ENCODE assay signal across 14 cellular contexts in the genomic region with DNA sequence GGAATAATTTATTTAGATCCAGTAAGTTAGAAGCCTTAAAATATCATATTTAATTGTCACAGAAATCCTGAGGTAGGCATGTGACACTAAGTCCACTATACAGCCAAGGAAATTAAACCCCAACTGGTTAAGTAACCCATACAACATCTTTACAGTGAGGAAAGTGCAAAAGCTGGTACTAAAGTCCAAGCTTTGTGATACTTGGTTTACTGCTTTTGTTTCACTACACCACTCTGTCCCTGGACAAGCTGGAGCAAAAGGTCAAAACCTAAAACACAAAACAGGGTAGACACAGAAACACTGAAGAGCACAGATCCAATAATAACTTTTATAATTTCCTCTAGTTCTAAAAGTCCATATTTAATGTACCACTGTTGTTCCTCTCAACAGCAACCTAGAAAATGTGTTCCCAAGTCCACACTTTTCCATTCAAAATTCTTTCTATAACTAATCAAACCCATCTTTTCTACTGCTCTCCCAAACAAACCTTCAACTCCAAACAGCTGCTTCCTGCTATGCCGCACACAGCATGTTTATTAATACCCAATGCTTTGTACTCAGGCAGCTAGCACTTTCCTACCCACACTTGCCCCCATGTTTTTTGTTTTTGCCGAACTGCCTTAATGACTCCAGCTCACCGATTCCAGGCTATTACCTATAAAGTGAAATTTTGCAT.
A peak's percentile ranks its signal among the peaks of the same experiment; 100 is the strongest.
DNase-seq lines count a peak whose midpoint lies in the region; TF ChIP-seq lines count a peak whose summit lies in the region.
"Had no signal": no experiment of that assay in that cellular context is flagged by ENCODE, and none has a peak within 500 bp of the region (broad histone marks: within the 10 kb centered on the region; RNA-seq: fewer than 3 reads in every experiment).

No MANE protein-coding gene starts in this region.

- no peak overlapping the region for H2AFZ ChIP-seq in fibroblast of lung (ENCODE audit: low read length)
- H2AFZ ChIP-seq in osteoblast (ENCODE audit: low read length) = no peak overlapping the region

- H3K4me2 ChIP-seq in fibroblast of lung (ENCODE audit: extremely low read depth, insufficient read depth, low read length) (peak overlapping the region; percentile 8), osteoblast (ENCODE audit: insufficient read depth, low read length) (no peak overlapping the region)

- peaks cover 11% of the 10 kb centered on the region for H3K36me3 Mint-ChIP-seq in osteocyte (ENCODE audit: unreplicated experiment)
- no peaks in the 10 kb centered on the region for H3K36me3 Mint-ChIP-seq in activated CD4-positive, alpha-beta memory T cell treated with anti-CD3 and anti-CD28 coated beads, Interleukin-2, amount 10 ng/mL, durations not matched to agents 7 days and 5 days (ENCODE audit: low read depth)

- no peak overlapping the region for H3K4me3 ChIP-seq in fibroblast of lung (replicated peaks in 1 of 4; ENCODE audit: control extremely low read depth in 1 of 4, insufficient read depth in 1 of 4, low read depth in 3 of 4, low read length in 4 of 4)
- H3K4me3 ChIP-seq in osteoblast (ENCODE audit: insufficient read depth, low read length) = no peak overlapping the region
- H3K4me3 ChIP-seq: adrenal gland, tibial artery had no signal

- H3K9ac ChIP-seq in fibroblast of lung (ENCODE audit: insufficient read depth, low read length) = no peak overlapping the region

- peak; percentile 21 for DNase-seq in NCI-H748 (lab: John Stamatoyannopoulos, UW; ENCODE audit: unreplicated experiment)
- DNase-seq in NCI-H748 treated with DMSO at 0.1 percent for 48 hours (lab: John Stamatoyannopoulos, UW) = no peak
- DNase-seq in NCI-H510A treated with DMSO at 0.1 percent for 48 hours (lab: John Stamatoyannopoulos, UW) = peak; percentile 89
- no peak for DNase-seq in fibroblast of lung (ENCODE audit: low read depth in 2 of 2)
- no peak for DNase-seq in osteocyte (ENCODE audit: extremely low spot score, unreplicated experiment)
- DNase-seq in NCI-H2107 treated with DMSO at 0.1 percent for 48 hours (lab: John Stamatoyannopoulos, UW; ENCODE audit: unreplicated experiment) = no peak
- no peak for DNase-seq in osteoblast (ENCODE audit: insufficient read length, low spot score, missing footprints)
- DNase-seq in activated CD4-positive, alpha-beta memory T cell treated with anti-CD3 and anti-CD28 coated beads, Interleukin-2, amount 10 ng/mL, durations not matched to agents 7 days and 5 days = no peak
- DNase-seq: 8988T, adrenal gland, DMS53, glutamatergic neuron, H7, tibial artery had no signal

- H3K27me3 Mint-ChIP-seq in osteocyte (ENCODE audit: unreplicated experiment) = no peaks in the 10 kb centered on the region
- no peaks in the 10 kb centered on the region for H3K27me3 Mint-ChIP-seq in activated CD4-positive, alpha-beta memory T cell treated with anti-CD3 and anti-CD28 coated beads, Interleukin-2, amount 10 ng/mL, durations not matched to agents 7 days and 5 days

- no peak overlapping the region for H3K4me3 Mint-ChIP-seq in osteocyte (ENCODE audit: unreplicated experiment)
- no peak overlapping the region for H3K4me3 Mint-ChIP-seq in activated CD4-positive, alpha-beta memory T cell treated with anti-CD3 and anti-CD28 coated beads, Interleukin-2, amount 10 ng/mL, durations not matched to agents 7 days and 5 days

- H3K27ac Mint-ChIP-seq in osteocyte (ENCODE audit: unreplicated experiment) = peak overlapping the region; percentile 74
- no peak overlapping the region for H3K27ac Mint-ChIP-seq in activated CD4-positive, alpha-beta memory T cell treated with anti-CD3 and anti-CD28 coated beads, Interleukin-2, amount 10 ng/mL, durations not matched to agents 7 days and 5 days

- H3K9me3 ChIP-seq in fibroblast of lung (ENCODE audit: control insufficient read depth, insufficient read depth, low read depth, low read length) (no peaks in the 10 kb centered on the region), osteoblast (ENCODE audit: low read depth, low read length) (no peaks in the 10 kb centered on the region)
- H3K9me3 ChIP-seq: adrenal gland, tibial artery had no signal

- no peaks in the 10 kb centered on the region for H3K9me3 Mint-ChIP-seq in osteocyte (ENCODE audit: unreplicated experiment)
- no peaks in the 10 kb centered on the region for H3K9me3 Mint-ChIP-seq in activated CD4-positive, alpha-beta memory T cell treated with anti-CD3 and anti-CD28 coated beads, Interleukin-2, amount 10 ng/mL, durations not matched to agents 7 days and 5 days

- CTCF ChIA-PET in activated CD4-positive, alpha-beta memory T cell treated with anti-CD3 and anti-CD28 coated beads, Interleukin-2, amount 10 ng/mL, durations not matched to agents 7 days and 5 days (lab: Charles Lee) = interaction anchor here (0.8 to 1.4 kb wide), 2 partner anchors 49 to 50 kb away, joined by 3 to 4 read pairs; no protein-coding TSS in a partner anchor

- H3K27ac ChIP-seq in fibroblast of lung (ENCODE audit: insufficient read depth, low read length) (no peak overlapping the region), osteoblast (ENCODE audit: low read depth, low read length) (no peak overlapping the region)
- H3K27ac ChIP-seq: adrenal gland, tibial artery had no signal

- H4K20me1 ChIP-seq in fibroblast of lung (ENCODE audit: control insufficient read depth, extremely low read depth, insufficient read depth, low read length) (peaks cover 15% of the 10 kb centered on the region), osteoblast (ENCODE audit: insufficient read depth, low read length) (peaks cover 76% of the 10 kb centered on the region)

- H3K4me1 Mint-ChIP-seq in osteocyte (ENCODE audit: unreplicated experiment) = peaks cover 75% of the 10 kb centered on the region
- peaks cover 64% of the 10 kb centered on the region for H3K4me1 Mint-ChIP-seq in activated CD4-positive, alpha-beta memory T cell treated with anti-CD3 and anti-CD28 coated beads, Interleukin-2, amount 10 ng/mL, durations not matched to agents 7 days and 5 days

- H3K36me3 ChIP-seq in fibroblast of lung (ENCODE audit: control insufficient read depth, insufficient read depth, low read length) (no peaks in the 10 kb centered on the region), osteoblast (ENCODE audit: insufficient read depth, low read length) (no peaks in the 10 kb centered on the region)
- H3K36me3 ChIP-seq: adrenal gland, tibial artery had no signal

- H3K79me2 ChIP-seq in fibroblast of lung (ENCODE audit: control insufficient read depth, insufficient read depth, low read length) (peaks cover 84% of the 10 kb centered on the region), osteoblast (ENCODE audit: insufficient read depth, low read length) (peaks cover 98% of the 10 kb centered on the region)

- TF ChIP-seq CTCF in fibroblast of lung (conservative IDR thresholded peaks at IDR 0.05 in 1 of 2, IDR thresholded peaks at IDR 0.05 in 1 of 2; ENCODE audit: low read depth in 1 of 2, low read length in 2 of 2) (no peak), osteocyte (IDR thresholded peaks at IDR 0.05) (no peak), osteoblast (IDR thresholded peaks at IDR 0.05; ENCODE audit: extremely low read depth, low read depth, low read length) (no peak)

- H3K4me1 ChIP-seq in fibroblast of lung (ENCODE audit: control insufficient read depth, extremely low read depth, insufficient read depth, low read length) = peaks cover 10% of the 10 kb centered on the region
- peaks cover 7% of the 10 kb centered on the region for H3K4me1 ChIP-seq in osteoblast (ENCODE audit: insufficient read depth, low read length)

- POLR2A ChIA-PET in activated CD4-positive, alpha-beta memory T cell treated with anti-CD3 and anti-CD28 coated beads, Interleukin-2, amount 10 ng/mL, durations not matched to agents 7 days and 5 days (lab: Charles Lee) = no interaction called here

- H3K27me3 ChIP-seq in fibroblast of lung (ENCODE audit: control insufficient read depth, insufficient read depth, low read length) (no peaks in the 10 kb centered on the region), osteoblast (ENCODE audit: insufficient read depth, low read length) (no peaks in the 10 kb centered on the region)
- H3K27me3 ChIP-seq: adrenal gland, tibial artery had no signal

Comparison
In these comparisons a context has a peak if more than half of its experiments do, and no peak if none do; other contexts are left out.
1. DNase-seq: peak in NCI-H748 (single experiment) and NCI-H510A treated with DMSO at 0.1 percent for 48 hours (single experiment); none in NCI-H748 treated with DMSO at 0.1 percent for 48 hours (single experiment), fibroblast of lung (0 of 2), osteocyte (single experiment), NCI-H2107 treated with DMSO at 0.1 percent for 48 hours (single experiment), osteoblast (single experiment) and activated CD4-positive, alpha-beta memory T cell treated with anti-CD3 and anti-CD28 coated beads, Interleukin-2, amount 10 ng/mL, durations not matched to agents 7 days and 5 days (single experiment).